In genomic region chr1:229068266-229069043, GRCh38 we compare ENCODE assay signal across 12 cellular contexts.
DNase-seq lines count a peak whose midpoint lies in the region; ATAC-seq and TF ChIP-seq lines count a peak whose summit lies in the region.
"Had no signal": no experiment of that assay in that cellular context is flagged by ENCODE, and none has a peak within 500 bp of the region (broad histone marks: within the 10 kb centered on the region; RNA-seq: fewer than 3 reads in every experiment).

No MANE protein-coding gene starts in this region.

- ATAC-seq in omental fat pad (ENCODE audit: low FRiP score): peak; percentile 57
- ATAC-seq in GM21526 (IDR thresholded peaks at IDR 0.05; ENCODE audit: low FRiP score, unreplicated experiment): no peak
- no peak for ATAC-seq in PC-3

- H2AFZ ChIP-seq in PC-3 (ENCODE audit: low read length): no peak overlapping the region

- DNase-seq in CD4-positive, alpha-beta memory T cell: no peak
- DNase-seq in OCI-M1 (lab: John Stamatoyannopoulos, UW): peak; percentile 81
- DNase-seq in fibroblast of villous mesenchyme (ENCODE audit: low read depth): peak; percentile 58
- DNase-seq in omental fat pad (ENCODE audit: low spot score): no peak
- DNase-seq in PC-3: no peak
- no peak for DNase-seq in DMS53 treated with DMSO at 0.1 percent for 48 hours (lab: John Stamatoyannopoulos, UW; ENCODE audit: unreplicated experiment)
- DNase-seq in cortex of kidney (lab: John Stamatoyannopoulos, UW): no peak
- DNase-seq: foreskin fibroblast, GOT3, NCI-H2029 had no signal

- peaks cover 17% of the 10 kb centered on the region for H3K4me1 ChIP-seq in CD4-positive, alpha-beta memory T cell (ENCODE audit: insufficient read depth, low read length)
- peaks cover 10% of the 10 kb centered on the region; the same call in 1 of the 2 replicates for H3K4me1 ChIP-seq in PC-3 (ENCODE audit: insufficient read depth, low read length)

- no peak overlapping the region for H3K27ac ChIP-seq in CD4-positive, alpha-beta memory T cell (ENCODE audit: low read depth, low read length)
- no peak overlapping the region for H3K27ac ChIP-seq in PC-3 (ENCODE audit: low read length)

- no peak for TF ChIP-seq CTCF in fibroblast of villous mesenchyme (IDR thresholded peaks at IDR 0.05; ENCODE audit: insufficient read depth, low read depth, low read length)
- no peak for TF ChIP-seq CTCF in omental fat pad (IDR thresholded peaks at IDR 0.05)
- TF ChIP-seq CTCF in PC-3 (conservative IDR thresholded peaks at IDR 0.05; ENCODE audit: low read depth, low read length): no peak

- no peaks in the 10 kb centered on the region for H3K27me3 Mint-ChIP-seq in CD4-positive, alpha-beta memory T cell

- intact Hi-C loops in CD4-positive, alpha-beta memory T cell (cut with micrococcal nuclease): no loop called here
- intact Hi-C loops in PC-3 (cut with micrococcal nuclease): no loop called here

- no peaks in the 10 kb centered on the region for H3K9me3 Mint-ChIP-seq in CD4-positive, alpha-beta memory T cell

- H4K20me1 ChIP-seq in PC-3 (ENCODE audit: low read length): no peaks in the 10 kb centered on the region

- no peaks in the 10 kb centered on the region for H3K27me3 ChIP-seq in CD4-positive, alpha-beta memory T cell (ENCODE audit: insufficient read depth, low read length)
- peaks cover 49% of the 10 kb centered on the region for H3K27me3 ChIP-seq in PC-3 (ENCODE audit: low read length)

- H3K4me3 Mint-ChIP-seq in CD4-positive, alpha-beta memory T cell: peak overlapping the region in 7 of 8 donors; percentile 28 to 79 (median 69)
- H3K4me3 Mint-ChIP-seq: mesothelial cell of epicardium had no signal

- peak overlapping the region; percentile 10 to 80 (median 72) for H3K27ac Mint-ChIP-seq in CD4-positive, alpha-beta memory T cell
- H3K27ac Mint-ChIP-seq: mesothelial cell of epicardium had no signal

- H3K4me3 ChIP-seq in CD4-positive, alpha-beta memory T cell (ENCODE audit: low read length in 2 of 2): no peak overlapping the region
- no peak overlapping the region for H3K4me3 ChIP-seq in fibroblast of villous mesenchyme (ENCODE audit: low read depth, low read length)
- H3K4me3 ChIP-seq in PC-3 (ENCODE audit: low read length): no peak overlapping the region

- CTCF ChIA-PET in CD4-positive, alpha-beta memory T cell (lab: Charles Lee; ENCODE audit: partially characterized antibody): interaction anchor here (1.3 kb wide), 1 partner anchor 333 kb away, joined by 4 read pairs; no protein-coding TSS in a partner anchor
- CTCF ChIA-PET in PC-3 (lab: Charles Lee): no interaction called here

- BruUV-seq in PC-3 (replicated peaks; lab: Mats Ljungman, UMichigan): no TSS peak

- H3K4me2 ChIP-seq in PC-3 (ENCODE audit: low read length): no peak overlapping the region

- no peaks in the 10 kb centered on the region for H3F3A ChIP-seq in PC-3 (ENCODE audit: low read length, unreplicated experiment)

- no peak overlapping the region for H3K9ac ChIP-seq in PC-3 (ENCODE audit: low read length)

- no peaks in the 10 kb centered on the region for H3K36me3 Mint-ChIP-seq in CD4-positive, alpha-beta memory T cell
- H3K36me3 Mint-ChIP-seq: mesothelial cell of epicardium had no signal

- H3K36me3 ChIP-seq in CD4-positive, alpha-beta memory T cell (ENCODE audit: insufficient read depth, low read length): no peaks in the 10 kb centered on the region
- H3K36me3 ChIP-seq in PC-3 (ENCODE audit: low read depth, low read length): no peaks in the 10 kb centered on the region

- POLR2A ChIA-PET in CD4-positive, alpha-beta memory T cell (lab: Charles Lee; ENCODE audit: partially characterized antibody): interaction anchor here (1.3 to 2.3 kb wide), 2 partner anchors 10 kb away, joined by 4 to 14 read pairs; no protein-coding TSS in a partner anchor
- POLR2A ChIA-PET in PC-3 (lab: Charles Lee; ENCODE audit: unreplicated experiment): no interaction called here

- H3K4me1 Mint-ChIP-seq in CD4-positive, alpha-beta memory T cell: peaks cover 24 to 40% (median 26%) of the 10 kb centered on the region in 4 donors

- H3K79me2 ChIP-seq in PC-3 (ENCODE audit: low read length): no peaks in the 10 kb centered on the region

- H3K9me3 ChIP-seq in CD4-positive, alpha-beta memory T cell (ENCODE audit: control insufficient read depth in 1 of 2, low read length in 2 of 2): no peaks in the 10 kb centered on the region
- H3K9me3 ChIP-seq in PC-3 (ENCODE audit: low read length): no peaks in the 10 kb centered on the region

- no peaks in the 10 kb centered on the region for H3K9me2 ChIP-seq in PC-3 (replicated peaks; ENCODE audit: low read length)

Comparison
In these comparisons a context has a peak if more than half of its experiments do, and no peak if none do; other contexts are left out.
1. DNase-seq: peak in OCI-M1 (single experiment) and fibroblast of villous mesenchyme (single experiment); none in CD4-positive, alpha-beta memory T cell (0 of 5), omental fat pad (single experiment), PC-3 (single experiment), DMS53 treated with DMSO at 0.1 percent for 48 hours (single experiment) and cortex of kidney (single experiment).